ENCODE assay signal across 7 cellular contexts in genomic region chr20:57390604-57391438, GRCh38. TPM values are rescaled to one million over a fixed set of nuclear protein-coding genes. Genes with fewer than 3 reads are reported as not detected.
DNase-seq lines count a peak whose midpoint lies in the region; ATAC-seq and TF ChIP-seq lines count a peak whose summit lies in the region.

TSS of gene RBM38 (plus strand) at chr20:57391396. CDS start at chr20:57391582, 186 bp downstream.

- no peaks in the 10 kb centered on the region for H3K27me3 Mint-ChIP-seq in central memory CD8-positive, alpha-beta T cell

- no peaks in the 10 kb centered on the region for H3K27me3 ChIP-seq in kidney epithelial cell (ENCODE audit: control insufficient read depth, insufficient read depth, low read length)

- H3K36me3 Mint-ChIP-seq in central memory CD8-positive, alpha-beta T cell (ENCODE audit: insufficient read depth), result peaks cover 56% of the 10 kb centered on the region

- peak; percentile 57 for ATAC-seq in HG02571 (IDR thresholded peaks at IDR 0.05; ENCODE audit: unreplicated experiment)
- peak; percentile 31 for ATAC-seq in central memory CD8-positive, alpha-beta T cell (replicated peaks; ENCODE audit: extremely low read depth, poor library complexity, severe bottlenecking)

- H3K36me3 ChIP-seq in kidney epithelial cell (ENCODE audit: control insufficient read depth, insufficient read depth, low read length), result no peaks in the 10 kb centered on the region

- DNase-seq in GM12865 (ENCODE audit: low read depth) (peak; percentile 89), NCI-H1694 (lab: John Stamatoyannopoulos, UW) (peak; percentile 24), kidney epithelial cell (ENCODE audit: low read depth) (no peak)
- DNase-seq in activated CD4-positive, CD25-positive, alpha-beta regulatory T cell (lab: John Stamatoyannopoulos, UW), result peak; percentile 70 to 77 (median 74)
- no peak for DNase-seq in central memory CD8-positive, alpha-beta T cell (ENCODE audit: low spot score in 2 of 2)
- DNase-seq in stimulated activated CD4-positive, alpha-beta T cell treated with anti-CD3 and anti-CD28 coated beads, Interleukin-15, amount 100 ng/mL, for 24 hours, result peak; percentile 86

- no peak for TF ChIP-seq CTCF in GM12865 (IDR thresholded peaks at IDR 0.05; ENCODE audit: insufficient read depth, low read depth, low read length, missing control alignments)
- no peak for TF ChIP-seq CTCF in kidney epithelial cell (IDR thresholded peaks at IDR 0.05; ENCODE audit: insufficient read depth, low read length, poor library complexity, severe bottlenecking)

- H3K27ac Mint-ChIP-seq in central memory CD8-positive, alpha-beta T cell (ENCODE audit: low read depth), result peak within 1 kb of the TSS; percentile 86

- peak within 1 kb of the TSS; percentile 83 for H3K4me3 Mint-ChIP-seq in central memory CD8-positive, alpha-beta T cell

- H3K4me3 ChIP-seq in GM12865 (ENCODE audit: low read depth, low read length), result peak within 1 kb of the TSS; percentile 90
- peak within 1 kb of the TSS; percentile 64 for H3K4me3 ChIP-seq in kidney epithelial cell (ENCODE audit: low read depth, low read length)

- H3K9me3 Mint-ChIP-seq in central memory CD8-positive, alpha-beta T cell, result no peaks in the 10 kb centered on the region

- H3K4me1 Mint-ChIP-seq in central memory CD8-positive, alpha-beta T cell, result peaks cover 38% of the 10 kb centered on the region

RNA-seq across cellular contexts. Expression of gene RBM38, which starts in this region (rescaled TPM):
- total RNA-seq in kidney epithelial cell, result 42.8 and 53.5 TPM in 2 replicates

Comparison
In these comparisons a context has a peak if more than half of its experiments do, and no peak if none do; other contexts are left out.
1. DNase-seq: peak in GM12865 (single experiment), NCI-H1694 (single experiment), activated CD4-positive, CD25-positive, alpha-beta regulatory T cell (4 of 4) and stimulated activated CD4-positive, alpha-beta T cell treated with anti-CD3 and anti-CD28 coated beads, Interleukin-15, amount 100 ng/mL, for 24 hours (single experiment); none in central memory CD8-positive, alpha-beta T cell (0 of 2) and kidney epithelial cell (single experiment).